40 cellular contexts compared by ENCODE assay signal in the genomic region with DNA sequence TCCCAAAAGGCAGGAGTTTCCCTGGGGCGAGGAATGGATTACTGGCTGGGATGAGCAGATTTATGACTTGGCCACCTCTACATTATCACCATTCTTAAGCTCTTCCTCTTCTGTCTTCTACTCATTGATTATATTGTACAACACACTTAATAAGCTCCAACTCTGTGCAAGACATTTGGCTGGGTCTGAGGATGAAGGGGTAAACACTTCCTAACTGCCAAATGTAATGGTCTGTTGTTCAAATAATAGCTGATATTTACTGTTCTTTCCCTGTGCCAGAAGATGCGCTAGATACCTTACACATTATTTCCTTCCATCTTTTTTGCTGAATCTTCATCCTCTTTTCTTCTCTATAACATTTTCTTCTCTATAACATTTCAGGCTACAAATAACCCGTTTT. TPM values are rescaled to one million over a fixed set of nuclear protein-coding genes. Genes with fewer than 3 reads are reported as not detected.
"Had no signal": no experiment of that assay in that cellular context is flagged by ENCODE, and none has a peak within 500 bp of the region (broad histone marks: within the 10 kb centered on the region; RNA-seq: fewer than 3 reads in every experiment).

No MANE protein-coding gene starts in this region.

- H3K4me1 Mint-ChIP-seq: activated naive CD4-positive, alpha-beta T cell treated with anti-CD3 and anti-CD28 coated beads, Interleukin-2, amount 10 ng/mL, durations not matched to agents 7 days and 5 days; activated naive CD4-positive, alpha-beta T cell treated with anti-CD3 and anti-CD28 coated beads, Interleukin-2, amount 50 U/mL, for 24 hours; activated naive CD8-positive, alpha-beta T cell treated with anti-CD3 and anti-CD28 coated beads for 36 hours; activated naive CD8-positive, alpha-beta T cell treated with anti-CD3 and anti-CD28 coated beads, Interleukin-2, amount 10 ng/mL, durations not matched to agents 7 days and 5 days; activated naive CD8-positive, alpha-beta T cell treated with anti-CD3 and anti-CD28 coated beads, Interleukin-2, amount 50 U/mL, for 24 hours; activated T-helper 17 cell treated with anti-CD3 and anti-CD28 coated beads, Interleukin-2, amount 50 U/mL, for 72 hours; brain; central memory CD8-positive, alpha-beta T cell had no signal

- H3K9me3 Mint-ChIP-seq: activated naive CD4-positive, alpha-beta T cell treated with anti-CD3 and anti-CD28 coated beads for 36 hours; activated naive CD4-positive, alpha-beta T cell treated with anti-CD3 and anti-CD28 coated beads, Interleukin-2, amount 10 ng/mL, durations not matched to agents 7 days and 5 days; activated naive CD4-positive, alpha-beta T cell treated with anti-CD3 and anti-CD28 coated beads, Interleukin-2, amount 50 U/mL, for 24 hours; activated naive CD8-positive, alpha-beta T cell treated with anti-CD3 and anti-CD28 coated beads for 36 hours; activated naive CD8-positive, alpha-beta T cell treated with anti-CD3 and anti-CD28 coated beads, Interleukin-2, amount 10 ng/mL, durations not matched to agents 7 days and 5 days; activated naive CD8-positive, alpha-beta T cell treated with anti-CD3 and anti-CD28 coated beads, Interleukin-2, amount 50 U/mL, for 24 hours; activated T-cell treated with anti-CD3 and anti-CD28 coated beads, Interleukin-2, amount 50 U/mL, for 4 hours; activated T-helper 1 cell treated with anti-CD3 and anti-CD28 coated beads, Interleukin-12 subunit alpha, Interleukin-12 subunit beta, Interleukin-2, Interleukin-4 antibody, amounts not matched to agents 30 ng/mL and 10 ng/mL and 1 ng/mL, durations not matched to agents 14 hours and 24 hours and 36 hours; activated T-helper 2 cell treated with anti-CD3 and anti-CD28 coated beads, Interferon-gamma antibody, Interleukin-2, Interleukin-4, amounts not matched to agents 10 μg/mL and 5 μg/mL and 100 μg/mL, durations not matched to agents 14 hours and 24 hours and 36 hours; central memory CD8-positive, alpha-beta T cell had no signal

- H3K27ac Mint-ChIP-seq: activated naive CD4-positive, alpha-beta T cell treated with anti-CD3 and anti-CD28 coated beads for 36 hours; activated naive CD4-positive, alpha-beta T cell treated with anti-CD3 and anti-CD28 coated beads, Interleukin-2, amount 10 ng/mL, durations not matched to agents 7 days and 5 days; activated naive CD4-positive, alpha-beta T cell treated with anti-CD3 and anti-CD28 coated beads, Interleukin-2, amount 50 U/mL, for 24 hours; activated naive CD4-positive, alpha-beta T cell treated with anti-CD3 and anti-CD28 coated beads, Interleukin-2, amount 50 U/mL, for 72 hours; activated naive CD8-positive, alpha-beta T cell; activated naive CD8-positive, alpha-beta T cell treated with anti-CD3 and anti-CD28 coated beads for 36 hours; activated naive CD8-positive, alpha-beta T cell treated with anti-CD3 and anti-CD28 coated beads, Interleukin-2, amount 50 U/mL, for 24 hours; activated T-cell treated with anti-CD3 and anti-CD28 coated beads, Interleukin-2, amount 50 U/mL, for 72 hours; activated T-helper 1 cell treated with anti-CD3 and anti-CD28 coated beads, Interleukin-12 subunit alpha, Interleukin-12 subunit beta, Interleukin-2, Interleukin-4 antibody, amounts not matched to agents 30 ng/mL and 10 ng/mL and 1 ng/mL, durations not matched to agents 14 hours and 24 hours and 36 hours; activated T-helper 17 cell treated with anti-CD3 and anti-CD28 coated beads, Interleukin-2, amount 50 U/mL, for 72 hours; activated T-helper 2 cell treated with anti-CD3 and anti-CD28 coated beads, Interferon-gamma antibody, Interleukin-2, Interleukin-4, amounts not matched to agents 10 μg/mL and 5 μg/mL and 100 μg/mL, durations not matched to agents 14 hours and 24 hours and 36 hours; brain had no signal

- H3K4me3 ChIP-seq: adrenal gland, ascending aorta, body of pancreas, breast epithelium, cardiac muscle cell had no signal

- H3K4me3 Mint-ChIP-seq: activated naive CD4-positive, alpha-beta T cell treated with anti-CD3 and anti-CD28 coated beads for 36 hours; activated naive CD4-positive, alpha-beta T cell treated with anti-CD3 and anti-CD28 coated beads, Interleukin-2, amount 10 ng/mL, durations not matched to agents 7 days and 5 days; activated naive CD4-positive, alpha-beta T cell treated with anti-CD3 and anti-CD28 coated beads, Interleukin-2, amount 50 U/mL, for 24 hours; activated naive CD8-positive, alpha-beta T cell; activated naive CD8-positive, alpha-beta T cell treated with anti-CD3 and anti-CD28 coated beads for 36 hours; activated naive CD8-positive, alpha-beta T cell treated with anti-CD3 and anti-CD28 coated beads, Interleukin-2, amount 10 ng/mL, durations not matched to agents 7 days and 5 days; activated naive CD8-positive, alpha-beta T cell treated with anti-CD3 and anti-CD28 coated beads, Interleukin-2, amount 50 U/mL, for 24 hours; activated T-cell treated with anti-CD3 and anti-CD28 coated beads, Interleukin-2, amount 50 U/mL, for 4 hours; activated T-cell treated with anti-CD3 and anti-CD28 coated beads, Interleukin-2, amount 50 U/mL, for 72 hours; activated T-helper 1 cell treated with anti-CD3 and anti-CD28 coated beads, Interleukin-12 subunit alpha, Interleukin-12 subunit beta, Interleukin-2, Interleukin-4 antibody, amounts not matched to agents 30 ng/mL and 10 ng/mL and 1 ng/mL, durations not matched to agents 14 hours and 24 hours and 36 hours; activated T-helper 17 cell treated with anti-CD3 and anti-CD28 coated beads, Interleukin-2, amount 50 U/mL, for 72 hours; brain; central memory CD8-positive, alpha-beta T cell had no signal

- DNase-seq: activated effector memory CD4-positive, alpha-beta T cell treated with anti-CD3 and anti-CD28 coated beads, Interleukin-2, amount 50 U/mL, for 16 hours; activated effector memory CD4-positive, alpha-beta T cell treated with Interleukin-2 at 50 U/mL for 16 hours; activated gamma-delta T cell; activated gamma-delta T cell treated with Interleukin-2 at 50 U/mL for 16 hours; activated naive CD4-positive, alpha-beta T cell; activated naive CD4-positive, alpha-beta T cell treated with anti-CD3 and anti-CD28 coated beads for 36 hours; activated naive CD4-positive, alpha-beta T cell treated with anti-CD3 and anti-CD28 coated beads, Interleukin-2, amount 10 ng/mL, durations not matched to agents 7 days and 5 days; activated naive CD4-positive, alpha-beta T cell treated with anti-CD3 and anti-CD28 coated beads, Interleukin-2, amount 50 U/mL, for 16 hours; activated naive CD4-positive, alpha-beta T cell treated with Interleukin-2 at 50 U/mL for 16 hours; activated naive CD8-positive, alpha-beta T cell treated with anti-CD3 and anti-CD28 coated beads for 36 hours; activated naive CD8-positive, alpha-beta T cell treated with anti-CD3 and anti-CD28 coated beads, Interleukin-2, amount 10 ng/mL, durations not matched to agents 7 days and 5 days; activated naive CD8-positive, alpha-beta T cell treated with anti-CD3 and anti-CD28 coated beads, Interleukin-2, amount 50 U/mL, for 24 hours; activated T-cell treated with anti-CD3 and anti-CD28 coated beads, Interleukin-2, amount 50 U/mL, for 4 hours; activated T-cell treated with anti-CD3 and anti-CD28 coated beads, Interleukin-2, amount 50 U/mL, for 48 hours; activated T-cell treated with anti-CD3 and anti-CD28 coated beads, Interleukin-2, amount 50 U/mL, for 72 hours; adrenal gland; amniotic stem cell; amygdala; anterior cingulate cortex; aorta; body of pancreas; brain microvascular endothelial cell; central memory CD4-positive, alpha-beta T cell; cerebellar nuclear complex had no signal

- H3K27ac ChIP-seq: adrenal gland, ascending aorta, body of pancreas, brain microvascular endothelial cell, breast epithelium, cardiac muscle cell had no signal

- H3K36me3 Mint-ChIP-seq: activated naive CD4-positive, alpha-beta T cell treated with anti-CD3 and anti-CD28 coated beads, Interleukin-2, amount 10 ng/mL, durations not matched to agents 7 days and 5 days; activated naive CD4-positive, alpha-beta T cell treated with anti-CD3 and anti-CD28 coated beads, Interleukin-2, amount 50 U/mL, for 24 hours; activated naive CD4-positive, alpha-beta T cell treated with anti-CD3 and anti-CD28 coated beads, Interleukin-2, amount 50 U/mL, for 72 hours; activated naive CD8-positive, alpha-beta T cell; activated naive CD8-positive, alpha-beta T cell treated with anti-CD3 and anti-CD28 coated beads for 36 hours; activated naive CD8-positive, alpha-beta T cell treated with anti-CD3 and anti-CD28 coated beads, Interleukin-2, amount 10 ng/mL, durations not matched to agents 7 days and 5 days; brain had no signal

- H3K27me3 Mint-ChIP-seq: activated naive CD8-positive, alpha-beta T cell; activated naive CD8-positive, alpha-beta T cell treated with anti-CD3 and anti-CD28 coated beads for 36 hours; activated naive CD8-positive, alpha-beta T cell treated with anti-CD3 and anti-CD28 coated beads, Interleukin-2, amount 10 ng/mL, durations not matched to agents 7 days and 5 days had no signal

- ATAC-seq: activated naive CD4-positive, alpha-beta T cell treated with anti-CD3 and anti-CD28 coated beads, Interleukin-2, amount 50 U/mL, for 72 hours; activated naive CD8-positive, alpha-beta T cell treated with anti-CD3 and anti-CD28 coated beads, Interleukin-2, amount 50 U/mL, for 24 hours; activated T-cell treated with anti-CD3 and anti-CD28 coated beads, Interleukin-2, amount 50 U/mL, for 4 hours; activated T-cell treated with anti-CD3 and anti-CD28 coated beads, Interleukin-2, amount 50 U/mL, for 72 hours; activated T-helper 17 cell treated with anti-CD3 and anti-CD28 coated beads, Interleukin-2, amount 50 U/mL, for 72 hours; body of pancreas had no signal

RNA-seq across cellular contexts. Expression of a gene that starts 11.6 kb away (rescaled TPM):
- total RNA-seq: activated naive CD4-positive, alpha-beta T cell treated with anti-CD3 and anti-CD28 coated beads for 36 hours; activated naive CD4-positive, alpha-beta T cell treated with anti-CD3 and anti-CD28 coated beads, Interleukin-2, amount 50 U/mL, for 72 hours; activated naive CD8-positive, alpha-beta T cell treated with anti-CD3 and anti-CD28 coated beads for 36 hours; activated naive CD8-positive, alpha-beta T cell treated with anti-CD3 and anti-CD28 coated beads, Interleukin-2, amount 10 ng/mL, durations not matched to agents 7 days and 5 days; activated T-cell treated with anti-CD3 and anti-CD28 coated beads, Interleukin-2, amount 50 U/mL, for 4 hours; activated T-cell treated with anti-CD3 and anti-CD28 coated beads, Interleukin-2, amount 50 U/mL, for 72 hours; activated T-helper 1 cell treated with anti-CD3 and anti-CD28 coated beads, Interleukin-12 subunit alpha, Interleukin-12 subunit beta, Interleukin-2, Interleukin-4 antibody, amounts not matched to agents 30 ng/mL and 10 ng/mL and 1 ng/mL, durations not matched to agents 14 hours and 24 hours and 36 hours; activated T-helper 17 cell treated with anti-CD3 and anti-CD28 coated beads, Interleukin-2, amount 50 U/mL, for 72 hours; activated T-helper 2 cell treated with anti-CD3 and anti-CD28 coated beads, Interferon-gamma antibody, Interleukin-2, Interleukin-4, amounts not matched to agents 10 μg/mL and 5 μg/mL and 100 μg/mL, durations not matched to agents 14 hours and 24 hours and 36 hours; adrenal gland; aorta; ascending aorta; astrocyte; body of pancreas; breast epithelium; bronchial epithelial cell; cardiac muscle cell; cardiac septum; cerebellum; chondrocyte had no signal

RNA-seq across cellular contexts. Expression of a gene that starts 36.8 kb away (rescaled TPM):
- total RNA-seq: activated naive CD4-positive, alpha-beta T cell treated with anti-CD3 and anti-CD28 coated beads for 36 hours; activated naive CD8-positive, alpha-beta T cell treated with anti-CD3 and anti-CD28 coated beads for 36 hours; activated T-cell treated with anti-CD3 and anti-CD28 coated beads, Interleukin-2, amount 50 U/mL, for 4 hours; activated T-helper 1 cell treated with anti-CD3 and anti-CD28 coated beads, Interleukin-12 subunit alpha, Interleukin-12 subunit beta, Interleukin-2, Interleukin-4 antibody, amounts not matched to agents 30 ng/mL and 10 ng/mL and 1 ng/mL, durations not matched to agents 14 hours and 24 hours and 36 hours; adrenal gland; ascending aorta; astrocyte; body of pancreas; bronchial epithelial cell; cardiac septum; chondrocyte had no signal
